Comparison of ENCODE assay signal across 8 cellular contexts in the genomic region with DNA sequence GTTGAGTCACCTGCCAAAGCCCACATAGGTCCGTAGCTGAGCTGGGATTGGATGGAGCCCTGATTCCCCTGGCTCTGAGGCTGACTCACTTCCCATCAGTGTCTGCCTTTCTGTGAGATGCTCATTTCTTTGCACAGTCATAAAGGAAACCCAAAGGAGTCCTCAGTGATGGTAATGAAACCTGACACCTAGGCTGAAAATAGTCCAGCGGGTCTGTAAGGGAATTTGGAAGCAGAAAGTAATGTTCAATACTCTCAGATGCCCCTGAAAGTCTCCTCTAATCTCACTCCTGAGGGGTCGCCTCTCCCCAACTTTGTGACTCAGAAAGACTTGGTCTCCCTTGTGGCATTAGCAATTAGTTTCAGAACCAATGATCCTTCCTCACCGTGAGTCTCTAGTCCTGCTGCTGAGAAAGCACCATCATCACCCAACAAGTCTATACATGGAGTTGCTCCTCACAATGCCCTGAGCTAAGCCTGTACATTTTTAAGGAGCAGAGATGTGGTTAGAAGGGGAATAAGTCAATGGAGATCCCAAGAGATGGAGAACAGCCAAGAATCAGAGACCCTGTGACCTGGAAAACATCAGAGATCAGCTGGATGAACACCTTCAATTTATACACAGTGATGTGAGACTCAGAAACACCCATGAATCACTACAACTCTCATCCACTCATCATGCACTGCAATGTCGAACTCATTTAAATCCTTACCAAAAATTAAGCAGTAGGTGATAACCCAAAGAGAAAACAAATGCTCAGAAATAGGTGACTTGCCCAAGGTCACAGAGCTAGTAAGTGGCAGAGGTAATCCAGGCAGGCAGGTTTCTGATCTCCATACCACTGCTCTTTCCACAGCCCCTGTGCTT.
A peak's percentile ranks its signal among the peaks of the same experiment; 100 is the strongest.
DNase-seq lines count a peak whose midpoint lies in the region; ATAC-seq and TF ChIP-seq lines count a peak whose summit lies in the region.

No MANE protein-coding gene starts in this region.

- H3K27ac ChIP-seq in colonic mucosa (no peak overlapping the region), neural progenitor cell (no peak overlapping the region)

- TF ChIP-seq CTCF in colonic mucosa (IDR thresholded peaks at IDR 0.05) (no peak), neural progenitor cell (IDR thresholded peaks at IDR 0.05) (no peak)

- H3K79me2 ChIP-seq in neural progenitor cell (ENCODE audit: low read depth): no peaks in the 10 kb centered on the region

- H3F3A ChIP-seq in neural progenitor cell (ENCODE audit: low read depth): no peaks in the 10 kb centered on the region

- ATAC-seq in GM18505 (IDR thresholded peaks at IDR 0.05; ENCODE audit: unreplicated experiment) (peak; percentile 98), GM21619 (IDR thresholded peaks at IDR 0.05; ENCODE audit: unreplicated experiment) (peak; percentile 93)
- no peak for ATAC-seq in naive thymus-derived CD8-positive, alpha-beta T cell

- no peak overlapping the region for H3K4me3 Mint-ChIP-seq in naive thymus-derived CD8-positive, alpha-beta T cell
- no peak overlapping the region for H3K4me3 Mint-ChIP-seq in neural progenitor cell

- DNase-seq in HS-5 (ENCODE audit: low read depth) (peak; percentile 47), fibroblast of peridontal ligament (ENCODE audit: extremely low read depth) (peak; percentile 64), NCI-H510A (lab: John Stamatoyannopoulos, UW) (no peak), colonic mucosa (no peak), neural progenitor cell (ENCODE audit: low spot score) (no peak)
- no peak for DNase-seq in naive thymus-derived CD8-positive, alpha-beta T cell

- POLR2A ChIA-PET in naive thymus-derived CD8-positive, alpha-beta T cell (lab: Charles Lee): no interaction called here

- intact Hi-C loops in colonic mucosa (cut with DNase I): loop anchor here (10.0 kb wide), 1 partner anchor 1128 kb away; no protein-coding TSS in a partner anchor

- H3K9ac ChIP-seq in colonic mucosa (ENCODE audit: low read depth in 2 of 2, low read length in 2 of 2) (no peak overlapping the region), neural progenitor cell (no peak overlapping the region)

- H3K27ac Mint-ChIP-seq in naive thymus-derived CD8-positive, alpha-beta T cell: no peak overlapping the region
- no peak overlapping the region for H3K27ac Mint-ChIP-seq in neural progenitor cell

- H3K9me3 Mint-ChIP-seq in naive thymus-derived CD8-positive, alpha-beta T cell: peaks cover 0 to 12% (median 6%) of the 10 kb centered on the region in 9 donors
- peaks cover 8% of the 10 kb centered on the region for H3K9me3 Mint-ChIP-seq in neural progenitor cell

- H3K27me3 ChIP-seq in colonic mucosa (no peaks in the 10 kb centered on the region), neural progenitor cell (no peaks in the 10 kb centered on the region)

- TF ChIP-seq POLR2A in GM18505 (IDR thresholded peaks at IDR 0.05; ENCODE audit: borderline replicate concordance, extremely low read depth, insufficient read depth, insufficient read length): no peak

- H3K27me3 Mint-ChIP-seq in naive thymus-derived CD8-positive, alpha-beta T cell: peaks cover 0 to 17% (median 5%) of the 10 kb centered on the region in 5 donors
- peaks cover 9% of the 10 kb centered on the region for H3K27me3 Mint-ChIP-seq in neural progenitor cell (ENCODE audit: insufficient read depth, low read depth)

- H3K4me1 ChIP-seq in colonic mucosa (no peaks in the 10 kb centered on the region), neural progenitor cell (no peaks in the 10 kb centered on the region)

- H3K9me3 ChIP-seq in colonic mucosa (no peaks in the 10 kb centered on the region), neural progenitor cell (ENCODE audit: low read depth) (peaks cover 2% of the 10 kb centered on the region)

- H3K36me3 ChIP-seq in colonic mucosa (no peaks in the 10 kb centered on the region), neural progenitor cell (no peaks in the 10 kb centered on the region)

- H3K4me3 ChIP-seq in colonic mucosa (no peak overlapping the region), neural progenitor cell (no peak overlapping the region)

- peaks cover 0 to 1% (median 0%) of the 10 kb centered on the region in 4 donors for H3K4me1 Mint-ChIP-seq in naive thymus-derived CD8-positive, alpha-beta T cell
- H3K4me1 Mint-ChIP-seq in neural progenitor cell: peaks cover 3% of the 10 kb centered on the region

- H4K20me1 ChIP-seq in neural progenitor cell (ENCODE audit: low read depth): no peaks in the 10 kb centered on the region

- H3K4me2 ChIP-seq in neural progenitor cell: no peak overlapping the region

- H3K36me3 Mint-ChIP-seq in naive thymus-derived CD8-positive, alpha-beta T cell: peaks cover 0 to 2% (median 0%) of the 10 kb centered on the region in 3 donors
- no peaks in the 10 kb centered on the region for H3K36me3 Mint-ChIP-seq in neural progenitor cell

- no peak overlapping the region for H2AFZ ChIP-seq in neural progenitor cell (replicated peaks)

Comparison
In these comparisons a context has a peak if more than half of its experiments do, and no peak if none do; other contexts are left out.
1. ATAC-seq: peak in GM18505 (single experiment) and GM21619 (single experiment); none in naive thymus-derived CD8-positive, alpha-beta T cell (0 of 2).
2. DNase-seq: peak in HS-5 (single experiment) and fibroblast of peridontal ligament (single experiment); none in NCI-H510A (single experiment), naive thymus-derived CD8-positive, alpha-beta T cell (0 of 10), colonic mucosa (single experiment) and neural progenitor cell (single experiment).